In genomic region chr10:34186740-34187139, GRCh38 we compare ENCODE assay signal across 1 cellular context.
TF ChIP-seq lines count a peak whose summit lies in the region.

No MANE protein-coding gene starts in this region.

TF ChIP-seq in SK-N-SH treated with all-trans-retinoic acid at 6 μM for 48 hours, 23 proteins besides CTCF, POLR2A, EP300 and RAD21 (continued from another document):
- no peak for TF ChIP-seq CREB5 (CRISPR knock-in tag; IDR thresholded peaks at IDR 0.05; ENCODE audit: low read depth)
- TF ChIP-seq, protein P1, sequence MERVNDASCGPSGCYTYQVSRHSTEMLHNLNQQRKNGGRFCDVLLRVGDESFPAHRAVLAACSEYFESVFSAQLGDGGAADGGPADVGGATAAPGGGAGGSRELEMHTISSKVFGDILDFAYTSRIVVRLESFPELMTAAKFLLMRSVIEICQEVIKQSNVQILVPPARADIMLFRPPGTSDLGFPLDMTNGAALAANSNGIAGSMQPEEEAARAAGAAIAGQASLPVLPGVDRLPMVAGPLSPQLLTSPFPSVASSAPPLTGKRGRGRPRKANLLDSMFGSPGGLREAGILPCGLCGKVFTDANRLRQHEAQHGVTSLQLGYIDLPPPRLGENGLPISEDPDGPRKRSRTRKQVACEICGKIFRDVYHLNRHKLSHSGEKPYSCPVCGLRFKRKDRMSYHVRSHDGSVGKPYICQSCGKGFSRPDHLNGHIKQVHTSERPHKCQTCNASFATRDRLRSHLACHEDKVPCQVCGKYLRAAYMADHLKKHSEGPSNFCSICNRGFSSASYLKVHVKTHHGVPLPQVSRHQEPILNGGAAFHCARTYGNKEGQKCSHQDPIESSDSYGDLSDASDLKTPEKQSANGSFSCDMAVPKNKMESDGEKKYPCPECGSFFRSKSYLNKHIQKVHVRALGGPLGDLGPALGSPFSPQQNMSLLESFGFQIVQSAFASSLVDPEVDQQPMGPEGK (CRISPR knock-in tag; IDR thresholded peaks at IDR 0.05; ENCODE audit: borderline replicate concordance) = no peak
- TF ChIP-seq ZNF8 (CRISPR knock-in tag; IDR thresholded peaks at IDR 0.05) = no peak
- no peak for TF ChIP-seq CSDC2 (CRISPR knock-in tag; IDR thresholded peaks at IDR 0.05)
- TF ChIP-seq, protein P2, sequence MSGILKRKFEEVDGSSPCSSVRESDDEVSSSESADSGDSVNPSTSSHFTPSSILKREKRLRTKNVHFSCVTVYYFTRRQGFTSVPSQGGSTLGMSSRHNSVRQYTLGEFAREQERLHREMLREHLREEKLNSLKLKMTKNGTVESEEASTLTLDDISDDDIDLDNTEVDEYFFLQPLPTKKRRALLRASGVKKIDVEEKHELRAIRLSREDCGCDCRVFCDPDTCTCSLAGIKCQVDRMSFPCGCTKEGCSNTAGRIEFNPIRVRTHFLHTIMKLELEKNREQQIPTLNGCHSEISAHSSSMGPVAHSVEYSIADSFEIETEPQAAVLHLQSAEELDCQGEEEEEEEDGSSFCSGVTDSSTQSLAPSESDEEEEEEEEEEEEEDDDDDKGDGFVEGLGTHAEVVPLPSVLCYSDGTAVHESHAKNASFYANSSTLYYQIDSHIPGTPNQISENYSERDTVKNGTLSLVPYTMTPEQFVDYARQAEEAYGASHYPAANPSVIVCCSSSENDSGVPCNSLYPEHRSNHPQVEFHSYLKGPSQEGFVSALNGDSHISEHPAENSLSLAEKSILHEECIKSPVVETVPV (CRISPR knock-in tag; IDR thresholded peaks at IDR 0.05) = no peak
- TF ChIP-seq ARNTL (CRISPR knock-in tag; IDR thresholded peaks at IDR 0.05; ENCODE audit: borderline replicate concordance, low read depth) = no peak
- no peak for TF ChIP-seq ISL1 (CRISPR knock-in tag; IDR thresholded peaks at IDR 0.05)
- no peak for TF ChIP-seq PPARA (CRISPR knock-in tag; IDR thresholded peaks at IDR 0.05; ENCODE audit: borderline replicate concordance)
- no peak for TF ChIP-seq ZFP30 (CRISPR knock-in tag; IDR thresholded peaks at IDR 0.05)
- TF ChIP-seq ZNF70 (CRISPR knock-in tag; IDR thresholded peaks at IDR 0.05) = no peak
